ENCODE assay signal across 9 cellular contexts in the genomic region with DNA sequence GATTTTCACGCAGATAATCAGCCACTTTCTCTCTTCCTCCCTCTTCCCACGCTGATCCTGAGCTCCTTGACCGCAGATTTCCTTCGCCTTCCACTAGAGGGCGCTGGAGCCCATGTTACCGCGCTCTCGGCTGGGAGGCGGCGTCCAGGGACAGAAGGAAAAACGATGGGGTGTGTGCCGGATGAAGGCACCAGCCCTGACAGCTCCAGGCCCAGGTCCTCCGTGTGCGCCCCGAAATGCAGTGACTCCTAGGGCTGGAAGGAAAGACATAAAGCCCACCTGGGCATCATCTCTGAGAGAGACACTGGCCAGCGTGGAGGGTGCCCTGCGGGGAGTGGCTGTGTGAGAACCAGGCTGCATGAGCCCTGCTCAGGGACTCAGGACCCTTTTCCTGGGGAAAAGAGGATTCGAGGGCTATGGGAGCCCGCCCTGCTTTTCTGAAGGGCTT. TPM values are rescaled to one million over a fixed set of nuclear protein-coding genes. Genes with fewer than 3 reads are reported as not detected.
DNase-seq lines count a peak whose midpoint lies in the region; ATAC-seq lines count a peak whose summit lies in the region.
"Had no signal": no experiment of that assay in that cellular context is flagged by ENCODE, and none has a peak within 500 bp of the region (broad histone marks: within the 10 kb centered on the region; RNA-seq: fewer than 3 reads in every experiment).

No MANE protein-coding gene starts in this region.

- no peak overlapping the region for H3K4me3 ChIP-seq in Karpas-422 (ENCODE audit: low read length)

- intact Hi-C loops in cardiac septum (cut with DNase I) (loop anchor here (10.0 kb wide), 3 partner anchors 163 to 1883 kb away; no protein-coding TSS in a partner anchor), posterior cingulate gyrus (cut with DNase I) (loop anchor here (10.0 kb wide), 1 partner anchor 1073 kb away; no protein-coding TSS in a partner anchor)

- H3K9me2 ChIP-seq in Karpas-422 (replicated peaks; ENCODE audit: insufficient read depth, low read length) = no peaks in the 10 kb centered on the region

- H3K9me3 Mint-ChIP-seq in activated naive CD8-positive, alpha-beta T cell treated with anti-CD3 and anti-CD28 coated beads for 36 hours = no peaks in the 10 kb centered on the region
- H3K9me3 Mint-ChIP-seq: T-helper 1 cell treated with Interleukin-12 subunit alpha and Interleukin-12 subunit beta and Interleukin-4 antibody, amounts not matched to agents 30 μg/mL and 1 μg/mL, for 36 hours had no signal

- H3K4me1 Mint-ChIP-seq in activated naive CD8-positive, alpha-beta T cell treated with anti-CD3 and anti-CD28 coated beads for 36 hours = peaks cover 4% of the 10 kb centered on the region

- no peak overlapping the region for H3K9ac ChIP-seq in Karpas-422 (ENCODE audit: low read length)

- H3K79me2 ChIP-seq in Karpas-422 (ENCODE audit: low read length) = no peaks in the 10 kb centered on the region

- peaks cover 17% of the 10 kb centered on the region for H3K27me3 Mint-ChIP-seq in activated naive CD8-positive, alpha-beta T cell treated with anti-CD3 and anti-CD28 coated beads for 36 hours

- H3K36me3 Mint-ChIP-seq in activated naive CD8-positive, alpha-beta T cell treated with anti-CD3 and anti-CD28 coated beads for 36 hours = no peaks in the 10 kb centered on the region

- DNase-seq in COLO668 (lab: John Stamatoyannopoulos, UW; ENCODE audit: unreplicated experiment) (peak; percentile 83), Karpas-422 (peak; percentile 75), RKO (ENCODE audit: low spot score) (peak; percentile 62), cardiac septum (ENCODE audit: low spot score) (peak; percentile 83), posterior cingulate gyrus (peak; percentile 64 to 97 (median 82))
- DNase-seq in activated naive CD8-positive, alpha-beta T cell treated with anti-CD3 and anti-CD28 coated beads for 36 hours = peak; percentile 50

- H3K9me3 ChIP-seq in Karpas-422 (ENCODE audit: low read length) = no peaks in the 10 kb centered on the region

- H3K27ac ChIP-seq in Karpas-422 (ENCODE audit: low read length) = no peak overlapping the region

- H3K4me1 ChIP-seq in Karpas-422 (ENCODE audit: low read length) = no peaks in the 10 kb centered on the region

- no peaks in the 10 kb centered on the region for H4K20me1 ChIP-seq in Karpas-422 (ENCODE audit: insufficient read depth, low read depth, low read length)

- no peaks in the 10 kb centered on the region for H3K36me3 ChIP-seq in Karpas-422 (ENCODE audit: insufficient read depth, low read length)

- no peak overlapping the region for H3K4me3 Mint-ChIP-seq in activated naive CD8-positive, alpha-beta T cell treated with anti-CD3 and anti-CD28 coated beads for 36 hours
- H3K4me3 Mint-ChIP-seq: T-helper 1 cell treated with Interleukin-12 subunit alpha and Interleukin-12 subunit beta and Interleukin-4 antibody, amounts not matched to agents 30 μg/mL and 1 μg/mL, for 36 hours had no signal

- no peak overlapping the region for H2AFZ ChIP-seq in Karpas-422 (ENCODE audit: low read length)

- ATAC-seq in GM21390 (IDR thresholded peaks at IDR 0.05; ENCODE audit: unreplicated experiment) = peak; percentile 87
- ATAC-seq in HG03196 (IDR thresholded peaks at IDR 0.05; ENCODE audit: unreplicated experiment) = no peak

- H3K4me2 ChIP-seq in Karpas-422 (ENCODE audit: low read depth, low read length, poor library complexity, severe bottlenecking) = no peak overlapping the region

- no peak overlapping the region for H3K27ac Mint-ChIP-seq in activated naive CD8-positive, alpha-beta T cell treated with anti-CD3 and anti-CD28 coated beads for 36 hours
- H3K27ac Mint-ChIP-seq: T-helper 1 cell treated with Interleukin-12 subunit alpha and Interleukin-12 subunit beta and Interleukin-4 antibody, amounts not matched to agents 30 μg/mL and 1 μg/mL, for 36 hours had no signal

- no peaks in the 10 kb centered on the region for H3K27me3 ChIP-seq in Karpas-422 (ENCODE audit: low read length)

RNA-seq across cellular contexts. Expression of a gene that starts 44.9 kb away (rescaled TPM):
- total RNA-seq in Karpas-422 (2014; rRNA removed; shearing (Covaris generic); ENCODE audit: low replicate concordance) = not detected in 2 replicates
- total RNA-seq in activated naive CD8-positive, alpha-beta T cell treated with anti-CD3 and anti-CD28 coated beads for 36 hours = 1 to 10 TPM; 3.2 TPM
- total RNA-seq in cardiac septum = 160 TPM

Comparison
In these comparisons a context has a peak if more than half of its experiments do, and no peak if none do; other contexts are left out.
1. RNA of a gene that starts 44.9 kb away (total RNA-seq): 160 TPM in cardiac septum (single experiment); 3.2 TPM in activated naive CD8-positive, alpha-beta T cell treated with anti-CD3 and anti-CD28 coated beads for 36 hours and not detected in Karpas-422; every median in the first group is over 10 times any median in the second.
2. Peak in every context shown above with its lines, with median percentiles within 50 percentile points of each other: DNase-seq.